In genomic region chr18:12839526-12840196, GRCh38 we compare ENCODE assay signal across 8 cellular contexts. TPM values are rescaled to one million over a fixed set of nuclear protein-coding genes. Genes with fewer than 3 reads are reported as not detected.
DNase-seq lines count a peak whose midpoint lies in the region; ATAC-seq and TF ChIP-seq lines count a peak whose summit lies in the region.

No MANE protein-coding gene starts in this region.

- H3K27me3 Mint-ChIP-seq in activated naive CD8-positive, alpha-beta T cell treated with anti-CD3 and anti-CD28 coated beads for 36 hours: no peaks in the 10 kb centered on the region

- H3K4me3 ChIP-seq in GM12864 (ENCODE audit: low read depth, low read length) (peak overlapping the region; percentile 23; the same call in 1 of the 2 replicates), mucosa of descending colon (no peak overlapping the region)

- ATAC-seq in GM21619 (IDR thresholded peaks at IDR 0.05; ENCODE audit: unreplicated experiment) (peak; percentile 79), mucosa of descending colon (peak; percentile 37)

- peak overlapping the region; percentile 45 for H3K4me3 Mint-ChIP-seq in activated naive CD8-positive, alpha-beta T cell treated with anti-CD3 and anti-CD28 coated beads for 36 hours

- peaks cover 55% of the 10 kb centered on the region for H3K4me1 Mint-ChIP-seq in activated naive CD8-positive, alpha-beta T cell treated with anti-CD3 and anti-CD28 coated beads for 36 hours

- peak overlapping the region; percentile 95 for H3K27ac Mint-ChIP-seq in activated naive CD8-positive, alpha-beta T cell treated with anti-CD3 and anti-CD28 coated beads for 36 hours

- no peaks in the 10 kb centered on the region for H3K9me3 ChIP-seq in mucosa of descending colon

- peaks cover 16% of the 10 kb centered on the region for H3K4me1 ChIP-seq in mucosa of descending colon (ENCODE audit: low read depth)

- intact Hi-C loops in mucosa of descending colon (cut with DNase I, micrococcal nuclease): loop anchor here in 1 of 2 donors (10.0 kb wide), 1 partner anchor 45 kb away; the partner anchor contains the start of gene PTPN2

- peaks cover 20% of the 10 kb centered on the region for H3K36me3 Mint-ChIP-seq in activated naive CD8-positive, alpha-beta T cell treated with anti-CD3 and anti-CD28 coated beads for 36 hours

- DNase-seq in GM12864 (ENCODE audit: low read depth) (peak; percentile 68), KG1 (lab: John Stamatoyannopoulos, UW) (peak; percentile 84), mucosa of descending colon (peak in 1 of 3 donors; percentile 25), hepatic stellate cell (ENCODE audit: low spot score) (no peak), NCI-H345 (lab: John Stamatoyannopoulos, UW) (no peak), NCI-H1417 (lab: John Stamatoyannopoulos, UW) (no peak)
- DNase-seq in activated naive CD8-positive, alpha-beta T cell treated with anti-CD3 and anti-CD28 coated beads for 36 hours: peak; percentile 41

- no peaks in the 10 kb centered on the region for H3K36me3 ChIP-seq in mucosa of descending colon (ENCODE audit: low read depth)

- H3K9me3 Mint-ChIP-seq in activated naive CD8-positive, alpha-beta T cell treated with anti-CD3 and anti-CD28 coated beads for 36 hours: no peaks in the 10 kb centered on the region

- TF ChIP-seq CTCF in GM12864 (IDR thresholded peaks at IDR 0.05; ENCODE audit: low read depth, low read length, missing control alignments): no peak
- no peak for TF ChIP-seq CTCF in mucosa of descending colon (IDR thresholded peaks at IDR 0.05)

RNA-seq across cellular contexts. Expression of gene PTPN2, which starts 44.4 kb away (rescaled TPM):
- 10 to 100 TPM; 50.9 to 57.2 TPM for total RNA-seq in activated naive CD8-positive, alpha-beta T cell treated with anti-CD3 and anti-CD28 coated beads for 36 hours
- 10 to 100 TPM; 28.9 to 42.0 (median 38.4) TPM for total RNA-seq in mucosa of descending colon

Comparison
In these comparisons a context has a peak if more than half of its experiments do, and no peak if none do; other contexts are left out.
1. DNase-seq: peak in GM12864 (single experiment), KG1 (single experiment) and activated naive CD8-positive, alpha-beta T cell treated with anti-CD3 and anti-CD28 coated beads for 36 hours (single experiment); none in hepatic stellate cell (single experiment), NCI-H345 (single experiment) and NCI-H1417 (0 of 3).